Comparison of ENCODE assay signal across 13 cellular contexts in genomic region chr15:29183071-29183831, GRCh38.
DNase-seq lines count a peak whose midpoint lies in the region; ATAC-seq, FAIRE-seq and TF ChIP-seq lines count a peak whose summit lies in the region.
"Had no signal": no experiment of that assay in that cellular context is flagged by ENCODE, and none has a peak within 500 bp of the region (broad histone marks: within the 10 kb centered on the region; RNA-seq: fewer than 3 reads in every experiment).

No MANE protein-coding gene starts in this region.

- no peaks in the 10 kb centered on the region for H3K9me1 ChIP-seq in endothelial cell of umbilical vein (replicated peaks; ENCODE audit: control insufficient read depth, extremely low read depth, insufficient read depth, low read length)

- H3K79me2 ChIP-seq in endothelial cell of umbilical vein (ENCODE audit: control insufficient read depth, insufficient read depth, low read length), result no peaks in the 10 kb centered on the region

- H3K9ac ChIP-seq in endothelial cell of umbilical vein (replicated peaks; ENCODE audit: extremely low read depth, insufficient read depth, low read length), result no peak overlapping the region

- no peak for TF ChIP-seq CTCF in endothelial cell of umbilical vein (IDR thresholded peaks at IDR 0.05; ENCODE audit: extremely low read depth in 1 of 2, insufficient read depth in 1 of 2, low read depth in 1 of 2, low read length in 2 of 2)

- H4K20me1 ChIP-seq in endothelial cell of umbilical vein (replicated peaks; ENCODE audit: control insufficient read depth, extremely low read depth, insufficient read depth, low read length), result no peaks in the 10 kb centered on the region

- H3K9me3 Mint-ChIP-seq in activated naive CD8-positive, alpha-beta T cell (ENCODE audit: low read depth), result no peaks in the 10 kb centered on the region
- H3K9me3 Mint-ChIP-seq in activated naive CD8-positive, alpha-beta T cell treated with anti-CD3 and anti-CD28 coated beads for 36 hours, result no peaks in the 10 kb centered on the region

- no peak for TF ChIP-seq POLR2A in endothelial cell of umbilical vein (IDR thresholded peaks at IDR 0.05; ENCODE audit: low read depth, low read length)

- peaks cover 6% of the 10 kb centered on the region for H3K4me1 Mint-ChIP-seq in activated naive CD8-positive, alpha-beta T cell (ENCODE audit: low read depth)
- H3K4me1 Mint-ChIP-seq in activated naive CD8-positive, alpha-beta T cell treated with anti-CD3 and anti-CD28 coated beads for 36 hours, result peaks cover 7% of the 10 kb centered on the region

- BruUV-seq in endothelial cell of umbilical vein (replicated peaks; lab: Mats Ljungman, UMichigan), result no TSS peak

- no peak for ATAC-seq in HG02970 (IDR thresholded peaks at IDR 0.05; ENCODE audit: low FRiP score, unreplicated experiment)

- H3K27me3 ChIP-seq in endothelial cell of umbilical vein (ENCODE audit: control insufficient read depth in 2 of 2, insufficient read depth in 2 of 2, low read length in 2 of 2), result no peaks in the 10 kb centered on the region

- POLR2A ChIA-PET in endothelial cell of umbilical vein (lab: Charles Lee), result no interaction called here

- no peaks in the 10 kb centered on the region for H3K36me3 ChIP-seq in endothelial cell of umbilical vein (ENCODE audit: control insufficient read depth in 2 of 2, extremely low read depth in 1 of 2, insufficient read depth in 2 of 2, low read length in 2 of 2)

- peaks cover 15% of the 10 kb centered on the region for H3K27me3 Mint-ChIP-seq in activated naive CD8-positive, alpha-beta T cell
- H3K27me3 Mint-ChIP-seq in activated naive CD8-positive, alpha-beta T cell treated with anti-CD3 and anti-CD28 coated beads for 36 hours, result peaks cover 28% of the 10 kb centered on the region

- dilution Hi-C loops in endothelial cell of umbilical vein (cut with MboI; ENCODE audit: extremely low pct_ligation_motif_present, low sequenced_read_pairs), result no loop called here

- H3K4me1 ChIP-seq in endothelial cell of umbilical vein (ENCODE audit: control insufficient read depth, extremely low read depth, insufficient read depth, low read length), result peaks cover 6% of the 10 kb centered on the region

- intact Hi-C loops in endothelial cell of umbilical vein (cut with micrococcal nuclease), result no loop called here

- H3K4me3 ChIP-seq in endothelial cell of umbilical vein (replicated peaks in 1 of 3; ENCODE audit: insufficient read depth in 1 of 3, low read depth in 1 of 3, low read length in 3 of 3), result no peak overlapping the region

- no peak overlapping the region for H3K27ac ChIP-seq in endothelial cell of umbilical vein (ENCODE audit: insufficient read depth, low read depth, low read length)
- H3K27ac ChIP-seq: C4-2B had no signal

- DNase-seq in activated naive CD8-positive, alpha-beta T cell treated with anti-CD3 and anti-CD28 coated beads for 36 hours, result no peak
- DNase-seq in LoVo (ENCODE audit: low spot score) (peak; percentile 42), endothelial cell of umbilical vein (ENCODE audit: low read depth, low spot score) (peak; percentile 48), stromal cell of bone marrow (ENCODE audit: low read depth) (peak; percentile 12), activated gamma-delta T cell treated with Interleukin-2 at 50 U/mL for 16 hours (no peak), AG08395 (ENCODE audit: low spot score) (no peak)
- DNase-seq: NCI-H187; stimulated activated CD4-positive, alpha-beta T cell treated with anti-CD3 and anti-CD28 coated beads, Interleukin-4, amount 100 ng/mL, for 24 hours; stimulated activated naive CD4-positive, alpha-beta T cell treated with Interleukin-2 at 50 U/mL for 16 hours had no signal

- CTCF ChIA-PET in endothelial cell of umbilical vein (lab: Charles Lee), result interaction anchor here (1.1 kb wide), 1 partner anchor 81 kb away, joined by 3 read pairs; no protein-coding TSS in a partner anchor

- no peak overlapping the region for H3K4me2 ChIP-seq in endothelial cell of umbilical vein (ENCODE audit: insufficient read depth, low read length)

- H3K9me3 ChIP-seq in endothelial cell of umbilical vein (replicated peaks; ENCODE audit: control insufficient read depth, insufficient read depth, low read length), result no peaks in the 10 kb centered on the region

- no peak overlapping the region for H2AFZ ChIP-seq in endothelial cell of umbilical vein (ENCODE audit: low read depth, low read length)

- no peaks in the 10 kb centered on the region for H3K36me3 Mint-ChIP-seq in activated naive CD8-positive, alpha-beta T cell
- no peaks in the 10 kb centered on the region for H3K36me3 Mint-ChIP-seq in activated naive CD8-positive, alpha-beta T cell treated with anti-CD3 and anti-CD28 coated beads for 36 hours

- no peak overlapping the region for H3K4me3 Mint-ChIP-seq in activated naive CD8-positive, alpha-beta T cell
- no peak overlapping the region for H3K4me3 Mint-ChIP-seq in activated naive CD8-positive, alpha-beta T cell treated with anti-CD3 and anti-CD28 coated beads for 36 hours

- peak overlapping the region; percentile 1 for H3K27ac Mint-ChIP-seq in activated naive CD8-positive, alpha-beta T cell
- H3K27ac Mint-ChIP-seq in activated naive CD8-positive, alpha-beta T cell treated with anti-CD3 and anti-CD28 coated beads for 36 hours, result no peak overlapping the region

- peak; percentile 72 for FAIRE-seq in endothelial cell of umbilical vein (lab: Jason Lieb, UNC)
- FAIRE-seq: colon had no signal

TF ChIP-seq in endothelial cell of umbilical vein, 7 proteins besides CTCF, POLR2A, EP300 and RAD21:
- peak; percentile 55 for TF ChIP-seq JUN (IDR thresholded peaks at IDR 0.05; ENCODE audit: borderline replicate concordance, insufficient read depth, insufficient read length, low read depth)
- peak; percentile 56 for TF ChIP-seq FOS (IDR thresholded peaks at IDR 0.05; ENCODE audit: borderline replicate concordance, insufficient read depth, low read length)
- TF ChIP-seq MYC (IDR thresholded peaks at IDR 0.05; ENCODE audit: low read depth, low read length), result no peak

Comparison
In these comparisons a context has a peak if more than half of its experiments do, and no peak if none do; other contexts are left out.
1. DNase-seq: peak in LoVo (single experiment), endothelial cell of umbilical vein (single experiment) and stromal cell of bone marrow (single experiment); none in activated naive CD8-positive, alpha-beta T cell treated with anti-CD3 and anti-CD28 coated beads for 36 hours (single experiment), activated gamma-delta T cell treated with Interleukin-2 at 50 U/mL for 16 hours (single experiment) and AG08395 (single experiment).